12 cellular contexts compared by ENCODE assay signal in the genomic region with DNA sequence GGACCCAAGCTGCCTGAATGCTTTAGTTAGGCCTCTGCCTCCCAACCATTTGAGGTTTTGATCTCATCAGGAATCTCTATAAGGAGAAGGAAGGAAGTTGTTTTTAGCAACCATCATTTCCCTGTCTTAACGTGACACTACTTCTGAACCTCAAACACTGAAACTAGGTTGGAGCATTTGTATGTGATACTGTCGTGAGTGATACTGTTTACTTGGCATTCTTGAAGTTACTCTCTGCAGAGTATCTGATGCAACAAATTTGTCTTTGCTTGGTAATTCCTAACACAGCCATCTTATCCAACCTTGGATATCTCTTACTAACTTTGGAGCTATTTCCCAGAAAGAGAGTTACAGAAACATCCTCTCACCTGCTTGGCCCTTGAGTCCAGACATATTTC. TPM values are rescaled to one million over a fixed set of nuclear protein-coding genes. Genes with fewer than 3 reads are reported as not detected.
DNase-seq lines count a peak whose midpoint lies in the region; ATAC-seq and TF ChIP-seq lines count a peak whose summit lies in the region.
"Had no signal": no experiment of that assay in that cellular context is flagged by ENCODE, and none has a peak within 500 bp of the region (broad histone marks: within the 10 kb centered on the region; RNA-seq: fewer than 3 reads in every experiment).

No MANE protein-coding gene starts in this region.

- H3K27ac ChIP-seq in mammary epithelial cell (ENCODE audit: insufficient read depth, low read depth, low read length) = peak overlapping the region; percentile 86
- H3K27ac ChIP-seq in tibial nerve = peak overlapping the region; percentile 73 to 95 (median 80)
- H3K27ac ChIP-seq: parathyroid adenoma had no signal

- H3K4me3 ChIP-seq in mammary epithelial cell (replicated peaks in 1 of 3; ENCODE audit: insufficient read depth in 1 of 3, low read depth in 2 of 3, low read length in 3 of 3) = no peak overlapping the region
- no peak overlapping the region for H3K4me3 ChIP-seq in tibial nerve

- dilution Hi-C loops in mammary epithelial cell (cut with HindIII; ENCODE audit: low sequenced_read_pairs) = no loop called here

- H3K36me3 Mint-ChIP-seq in activated naive CD4-positive, alpha-beta T cell treated with anti-CD3 and anti-CD28 coated beads for 36 hours (ENCODE audit: low read depth) = peaks cover 23% of the 10 kb centered on the region

- peaks cover under 1% of the 10 kb centered on the region for H3K9me3 Mint-ChIP-seq in activated naive CD4-positive, alpha-beta T cell treated with anti-CD3 and anti-CD28 coated beads for 36 hours

- WGBS in mammary epithelial cell (ENCODE audit: low coverage, missing lambda C conversion rate) = 73% methylated on average over 2 of the region's 2 CpGs
- 55 to 60% methylated on average over 2 of the region's 2 CpGs for WGBS in tibial nerve, 2 donors

- H3K4me3 Mint-ChIP-seq in activated naive CD4-positive, alpha-beta T cell treated with anti-CD3 and anti-CD28 coated beads for 36 hours = no peak overlapping the region
- H3K4me3 Mint-ChIP-seq: activated naive CD8-positive, alpha-beta T cell treated with anti-CD3 and anti-CD28 coated beads, Interleukin-2, amount 10 ng/mL, durations not matched to agents 7 days and 5 days had no signal

- no peaks in the 10 kb centered on the region for H4K20me1 ChIP-seq in mammary epithelial cell (ENCODE audit: insufficient read depth, low read length)

- H3K4me1 Mint-ChIP-seq in activated naive CD4-positive, alpha-beta T cell treated with anti-CD3 and anti-CD28 coated beads for 36 hours (ENCODE audit: low read depth) = peaks cover 18% of the 10 kb centered on the region

- no peaks in the 10 kb centered on the region for H3K9me3 ChIP-seq in mammary epithelial cell (replicated peaks; ENCODE audit: insufficient read depth, low read length)
- H3K9me3 ChIP-seq in tibial nerve = peaks cover 0 to 2% (median 0%) of the 10 kb centered on the region in 4 donors

- ATAC-seq in left lobe of liver (peak; percentile 14), HG02642 (IDR thresholded peaks at IDR 0.05; ENCODE audit: poor library complexity, unreplicated experiment) (no peak)

- H3K4me2 ChIP-seq in mammary epithelial cell (ENCODE audit: insufficient read depth, low read depth, low read length) = no peak overlapping the region

- CTCF ChIA-PET in activated naive CD4-positive, alpha-beta T cell treated with anti-CD3 and anti-CD28 coated beads for 36 hours (lab: Charles Lee) = interaction anchor here (0.7 to 1.5 kb wide), 2 partner anchors 115 to 165 kb away, joined by 3 to 6 read pairs; no protein-coding TSS in a partner anchor
- CTCF ChIA-PET in mammary epithelial cell (lab: Charles Lee; ENCODE audit: low non-redundant PET) = no interaction called here

- H3K36me3 ChIP-seq in mammary epithelial cell (ENCODE audit: insufficient read depth, low read length) = no peaks in the 10 kb centered on the region
- peaks cover 0 to 9% (median under 1%) of the 10 kb centered on the region in 3 donors for H3K36me3 ChIP-seq in tibial nerve

- no peaks in the 10 kb centered on the region for H3K27me3 ChIP-seq in mammary epithelial cell (ENCODE audit: insufficient read depth, low read length)
- H3K27me3 ChIP-seq in tibial nerve = no peaks in the 10 kb centered on the region

- peak overlapping the region; percentile 20 for H3K27ac Mint-ChIP-seq in activated naive CD4-positive, alpha-beta T cell treated with anti-CD3 and anti-CD28 coated beads for 36 hours
- H3K27ac Mint-ChIP-seq: activated naive CD8-positive, alpha-beta T cell treated with anti-CD3 and anti-CD28 coated beads, Interleukin-2, amount 10 ng/mL, durations not matched to agents 7 days and 5 days had no signal

- intact Hi-C loops in activated naive CD4-positive, alpha-beta T cell treated with anti-CD3 and anti-CD28 coated beads for 36 hours (cut with micrococcal nuclease) = loop anchor here (5.0 kb wide), 1 partner anchor 175 kb away; no protein-coding TSS in a partner anchor
- intact Hi-C loops in mammary epithelial cell (cut with micrococcal nuclease) = no loop called here

- peaks cover 80% of the 10 kb centered on the region for H3K79me2 ChIP-seq in mammary epithelial cell (ENCODE audit: insufficient read depth, low read length)

- no peak for TF ChIP-seq EP300 in tibial nerve (IDR thresholded peaks at IDR 0.05)

- TF ChIP-seq CTCF in mammary epithelial cell (conservative IDR thresholded peaks at IDR 0.05 in 1 of 2, IDR thresholded peaks at IDR 0.05 in 1 of 2; ENCODE audit: extremely low read depth in 1 of 2, insufficient read depth in 1 of 2, low read depth in 1 of 2, low read length in 2 of 2) (no peak), tibial nerve (IDR thresholded peaks at IDR 0.05) (no peak)

- BruUV-seq in mammary epithelial cell (replicated peaks; lab: Mats Ljungman, UMichigan) = no TSS peak

- H3K4me1 ChIP-seq in mammary epithelial cell (ENCODE audit: insufficient read depth, low read length) = peaks cover 52% of the 10 kb centered on the region
- peaks cover 0 to 62% (median 31%) of the 10 kb centered on the region in 4 donors for H3K4me1 ChIP-seq in tibial nerve
- H3K4me1 ChIP-seq: parathyroid adenoma had no signal

- H3K9ac ChIP-seq in mammary epithelial cell (ENCODE audit: insufficient read depth, low read length) = no peak overlapping the region
- H3K9ac ChIP-seq: parathyroid adenoma had no signal

- no peak for DNase-seq in activated naive CD4-positive, alpha-beta T cell treated with anti-CD3 and anti-CD28 coated beads for 36 hours
- DNase-seq in activated naive CD4-positive, alpha-beta T cell (lab: John Stamatoyannopoulos, UW) = no peak
- DNase-seq in mammary epithelial cell (peak; percentile 29), left lobe of liver (ENCODE audit: low spot score) (no peak), tibial nerve (ENCODE audit: low spot score in 2 of 2) (no peak), Kasumi-1 (lab: John Stamatoyannopoulos, UW) (no peak), AG08396 (ENCODE audit: low spot score) (no peak)
- DNase-seq: activated CD4-positive, alpha-beta T cell treated with anti-CD3 and anti-CD28 coated beads, Interleukin-2, amount 50 U/mL, for 48 hours; activated naive CD8-positive, alpha-beta T cell treated with anti-CD3 and anti-CD28 coated beads, Interleukin-2, amount 10 ng/mL, durations not matched to agents 7 days and 5 days; NCI-H524 treated with DMSO at 0.1 percent for 48 hours had no signal

- H2AFZ ChIP-seq in mammary epithelial cell (ENCODE audit: low read depth, low read length) = no peak overlapping the region
- H2AFZ ChIP-seq: parathyroid adenoma had no signal

- H3K27me3 Mint-ChIP-seq in activated naive CD4-positive, alpha-beta T cell treated with anti-CD3 and anti-CD28 coated beads for 36 hours (ENCODE audit: low read depth) = no peaks in the 10 kb centered on the region
- H3K27me3 Mint-ChIP-seq: activated naive CD8-positive, alpha-beta T cell treated with anti-CD3 and anti-CD28 coated beads, Interleukin-2, amount 10 ng/mL, durations not matched to agents 7 days and 5 days had no signal

- in situ Hi-C loops in mammary epithelial cell (cut with MboI; ENCODE audit: low sequenced_read_pairs in 2 of 2) = no loop called here

- no peak for TF ChIP-seq POLR2A in tibial nerve (IDR thresholded peaks at IDR 0.05)

RNA-seq across cellular contexts. Expression of a gene that starts 22.1 kb away (rescaled TPM):
- total RNA-seq in activated naive CD4-positive, alpha-beta T cell treated with anti-CD3 and anti-CD28 coated beads for 36 hours = 10 to 100 TPM; 23.7 to 24.7 TPM
- total RNA-seq in mammary epithelial cell (10 to 100 TPM; 31.3 to 47.3 TPM), left lobe of liver (7.4 TPM), tibial nerve (10 to 100 TPM; 15.3 to 49.6 (median 38.4) TPM)
- 34.2 TPM for polyA plus RNA-seq in mammary epithelial cell
- 96.9 TPM for polyA minus RNA-seq in mammary epithelial cell

RNA-seq across cellular contexts. Expression of a gene that starts 49.2 kb away (rescaled TPM):
- total RNA-seq in activated naive CD4-positive, alpha-beta T cell treated with anti-CD3 and anti-CD28 coated beads for 36 hours = not detected
- total RNA-seq in mammary epithelial cell (10 to 100 TPM in 1 of 2 donors, under 1 TPM in 1; 0.16 to 14.5 TPM), left lobe of liver (263 TPM), tibial nerve (10 to 100 TPM; 57.6 to 92.4 (median 78.9) TPM)
- polyA plus RNA-seq in mammary epithelial cell = 0.40 TPM
- polyA minus RNA-seq in mammary epithelial cell = not detected
